Comparison of ENCODE assay signal across 24 cellular contexts in genomic region chr20:10209091-10209490, GRCh38. TPM values are rescaled to one million over a fixed set of nuclear protein-coding genes. Genes with fewer than 3 reads are reported as not detected.
"Had no signal": no experiment of that assay in that cellular context is flagged by ENCODE, and none has a peak within 500 bp of the region (broad histone marks: within the 10 kb centered on the region; RNA-seq: fewer than 3 reads in every experiment).

No MANE protein-coding gene starts in this region.

- H3K4me3 ChIP-seq: heart right ventricle, stomach, suprapubic skin, tibial nerve had no signal

- H3K9me3 ChIP-seq: stomach, suprapubic skin, tibial nerve had no signal

- H3K27me3 ChIP-seq: tibial nerve had no signal

- H3K9ac ChIP-seq: parathyroid adenoma had no signal

- FAIRE-seq: small intestine had no signal

- ATAC-seq: activated CD8-positive, alpha-beta memory T cell treated with anti-CD3 and anti-CD28 coated beads, Interleukin-2, amount 10 ng/mL, durations not matched to agents 7 days and 5 days; heart right ventricle; left cardiac atrium; natural killer cell treated with Interleukin-12 subunit alpha and Interleukin-12 subunit beta and Interleukin-15 and Interleukin-18, amount 100 ng/mL, for 72 hours; sciatic nerve; stimulated activated effector memory CD8-positive, alpha-beta T cell treated with anti-CD3 and anti-CD28 coated beads, Interleukin-12 subunit alpha, Interleukin-12 subunit beta, amount 100 ng/mL, for 72 hours; T-helper 17 cell had no signal

- H2AFZ ChIP-seq: parathyroid adenoma had no signal

- H3K27ac Mint-ChIP-seq: activated CD4-positive, alpha-beta memory T cell treated with anti-CD3 and anti-CD28 coated beads, Interleukin-2, amount 10 ng/mL, durations not matched to agents 7 days and 5 days; activated CD8-positive, alpha-beta memory T cell treated with anti-CD3 and anti-CD28 coated beads, Interleukin-2, amount 10 ng/mL, durations not matched to agents 7 days and 5 days; activated naive CD4-positive, alpha-beta T cell treated with anti-CD3 and anti-CD28 coated beads, Interleukin-2, amount 10 ng/mL, durations not matched to agents 7 days and 5 days; brain; natural killer cell treated with Interleukin-12 subunit alpha and Interleukin-12 subunit beta and Interleukin-15 and Interleukin-18, amount 100 ng/mL, for 72 hours; stimulated activated effector memory CD8-positive, alpha-beta T cell treated with anti-CD3 and anti-CD28 coated beads, Interleukin-12 subunit alpha, Interleukin-12 subunit beta, amount 100 ng/mL, for 72 hours; T-helper 17 cell had no signal

- H3K36me3 ChIP-seq: heart right ventricle, stomach, suprapubic skin, tibial nerve had no signal

- H3K27ac ChIP-seq: heart right ventricle, parathyroid adenoma, stomach, suprapubic skin, tibial nerve had no signal

- H3K4me1 ChIP-seq: heart right ventricle, stomach, suprapubic skin, tibial nerve had no signal

- H3K4me1 Mint-ChIP-seq: activated CD4-positive, alpha-beta memory T cell treated with anti-CD3 and anti-CD28 coated beads, Interleukin-2, amount 10 ng/mL, durations not matched to agents 7 days and 5 days; activated CD8-positive, alpha-beta memory T cell treated with anti-CD3 and anti-CD28 coated beads, Interleukin-2, amount 10 ng/mL, durations not matched to agents 7 days and 5 days; activated naive CD4-positive, alpha-beta T cell treated with anti-CD3 and anti-CD28 coated beads, Interleukin-2, amount 10 ng/mL, durations not matched to agents 7 days and 5 days; brain; stimulated activated effector memory CD8-positive, alpha-beta T cell treated with anti-CD3 and anti-CD28 coated beads, Interleukin-12 subunit alpha, Interleukin-12 subunit beta, amount 100 ng/mL, for 72 hours; T-helper 17 cell had no signal

- H3K9me3 Mint-ChIP-seq: activated CD4-positive, alpha-beta memory T cell treated with anti-CD3 and anti-CD28 coated beads, Interleukin-2, amount 10 ng/mL, durations not matched to agents 7 days and 5 days; activated naive CD4-positive, alpha-beta T cell treated with anti-CD3 and anti-CD28 coated beads, Interleukin-2, amount 10 ng/mL, durations not matched to agents 7 days and 5 days; natural killer cell treated with Interleukin-12 subunit alpha and Interleukin-12 subunit beta and Interleukin-15 and Interleukin-18, amount 100 ng/mL, for 72 hours; stimulated activated effector memory CD8-positive, alpha-beta T cell treated with anti-CD3 and anti-CD28 coated beads, Interleukin-12 subunit alpha, Interleukin-12 subunit beta, amount 100 ng/mL, for 72 hours had no signal

- H3K4me3 Mint-ChIP-seq: activated CD4-positive, alpha-beta memory T cell treated with anti-CD3 and anti-CD28 coated beads, Interleukin-2, amount 10 ng/mL, durations not matched to agents 7 days and 5 days; activated CD8-positive, alpha-beta memory T cell treated with anti-CD3 and anti-CD28 coated beads, Interleukin-2, amount 10 ng/mL, durations not matched to agents 7 days and 5 days; activated naive CD4-positive, alpha-beta T cell treated with anti-CD3 and anti-CD28 coated beads, Interleukin-2, amount 10 ng/mL, durations not matched to agents 7 days and 5 days; brain; natural killer cell treated with Interleukin-12 subunit alpha and Interleukin-12 subunit beta and Interleukin-15 and Interleukin-18, amount 100 ng/mL, for 72 hours; stimulated activated effector memory CD8-positive, alpha-beta T cell treated with anti-CD3 and anti-CD28 coated beads, Interleukin-12 subunit alpha, Interleukin-12 subunit beta, amount 100 ng/mL, for 72 hours; T-helper 17 cell had no signal

- H3K79me2 ChIP-seq: parathyroid adenoma had no signal

- H3K27me3 Mint-ChIP-seq: activated naive CD4-positive, alpha-beta T cell treated with anti-CD3 and anti-CD28 coated beads, Interleukin-2, amount 10 ng/mL, durations not matched to agents 7 days and 5 days had no signal

- DNase-seq: activated CD4-positive, alpha-beta memory T cell treated with anti-CD3 and anti-CD28 coated beads, Interleukin-2, amount 10 ng/mL, durations not matched to agents 7 days and 5 days; activated CD4-positive, alpha-beta T cell treated with anti-CD3 and anti-CD28 coated beads for 4 hours; activated CD4-positive, CD25-positive, alpha-beta regulatory T cell; activated CD8-positive, alpha-beta memory T cell treated with anti-CD3 and anti-CD28 coated beads, Interleukin-2, amount 10 ng/mL, durations not matched to agents 7 days and 5 days; activated effector memory CD4-positive, alpha-beta T cell treated with anti-CD3 and anti-CD28 coated beads, Interleukin-2, amount 50 U/mL, for 16 hours; activated naive CD4-positive, alpha-beta T cell treated with anti-CD3 and anti-CD28 coated beads, Interleukin-2, amount 10 ng/mL, durations not matched to agents 7 days and 5 days; activated T-cell treated with anti-CD3 and anti-CD28 coated beads for 4 hours; anterior cingulate cortex; dermis blood vessel endothelial cell; effector memory CD4-positive, alpha-beta T cell; heart right ventricle; islet precursor cell; left cardiac atrium; small intestine; stimulated activated CD4-positive, alpha-beta T cell treated with anti-CD3 and anti-CD28 coated beads, Interleukin-2, amount 100 ng/mL, for 24 hours; stomach; T-helper 17 cell had no signal

- H3K36me3 Mint-ChIP-seq: activated CD8-positive, alpha-beta memory T cell treated with anti-CD3 and anti-CD28 coated beads, Interleukin-2, amount 10 ng/mL, durations not matched to agents 7 days and 5 days; activated naive CD4-positive, alpha-beta T cell treated with anti-CD3 and anti-CD28 coated beads, Interleukin-2, amount 10 ng/mL, durations not matched to agents 7 days and 5 days; brain; natural killer cell treated with Interleukin-12 subunit alpha and Interleukin-12 subunit beta and Interleukin-15 and Interleukin-18, amount 100 ng/mL, for 72 hours; stimulated activated effector memory CD8-positive, alpha-beta T cell treated with anti-CD3 and anti-CD28 coated beads, Interleukin-12 subunit alpha, Interleukin-12 subunit beta, amount 100 ng/mL, for 72 hours had no signal

RNA-seq across cellular contexts. Expression of gene SNAP25, which starts 9.5 kb away (rescaled TPM):
- total RNA-seq: dermis blood vessel endothelial cell, T-helper 17 cell had no signal
